In the genomic region with DNA sequence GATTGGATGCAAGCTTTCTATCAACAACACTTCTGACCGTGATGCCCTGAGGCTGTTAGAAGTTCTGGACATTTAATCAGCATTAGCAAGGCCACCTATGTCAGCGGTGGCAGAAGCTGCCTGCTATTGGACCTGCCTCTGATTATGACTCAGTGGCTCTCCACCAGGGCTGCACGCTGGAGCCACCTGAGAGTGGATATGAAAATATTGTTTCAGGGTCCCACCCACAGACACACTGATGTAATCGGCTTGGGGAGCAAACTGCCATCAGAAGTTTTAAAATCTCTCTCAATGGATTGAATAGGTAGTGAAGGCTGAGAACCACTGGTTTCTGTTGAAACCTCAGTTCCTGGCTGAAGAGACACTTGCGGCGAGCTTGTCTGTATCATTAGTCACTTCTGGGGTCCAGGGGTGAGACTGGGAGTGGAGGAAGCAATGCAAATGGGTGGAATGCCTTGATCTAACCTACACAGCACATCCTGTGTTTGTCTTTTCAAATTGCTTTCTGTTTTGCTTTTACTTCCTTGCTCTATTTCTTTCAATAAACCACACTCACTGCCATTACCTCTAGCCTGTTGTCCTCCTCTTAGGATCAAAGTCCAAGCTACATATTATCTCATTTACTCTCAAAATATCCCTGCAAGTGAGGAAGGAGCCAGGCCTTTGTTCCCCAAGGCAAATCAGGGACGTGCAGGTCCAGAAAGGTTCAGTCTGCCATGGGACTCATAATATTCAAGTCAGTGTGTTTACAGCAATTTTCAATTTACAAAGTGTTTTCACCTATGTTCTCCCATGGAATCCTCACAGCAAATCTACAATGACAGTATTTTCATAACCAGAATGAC, we compare ENCODE assay signal across 9 cellular contexts. TPM values are rescaled to one million over a fixed set of nuclear protein-coding genes. Genes with fewer than 3 reads are reported as not detected.
DNase-seq lines count a peak whose midpoint lies in the region; ATAC-seq and TF ChIP-seq lines count a peak whose summit lies in the region.
"Had no signal": no experiment of that assay in that cellular context is flagged by ENCODE, and none has a peak within 500 bp of the region (broad histone marks: within the 10 kb centered on the region; RNA-seq: fewer than 3 reads in every experiment).

No MANE protein-coding gene starts in this region.

- TF ChIP-seq CTCF in stomach (IDR thresholded peaks at IDR 0.05), result no peak
- TF ChIP-seq CTCF in thyroid gland (IDR thresholded peaks at IDR 0.05), result no peak

- TF ChIP-seq EP300 in stomach (IDR thresholded peaks at IDR 0.05), result no peak

- H3K27me3 ChIP-seq in stomach, result peaks cover 0 to 30% (median 25%) of the 10 kb centered on the region in 3 donors
- peaks cover 11% of the 10 kb centered on the region; the same call in 1 of the 2 replicates for H3K27me3 ChIP-seq in MG63
- H3K27me3 ChIP-seq in thyroid gland, result no peaks in the 10 kb centered on the region

- peak; percentile 96 for ATAC-seq in GM19452 (IDR thresholded peaks at IDR 0.05; ENCODE audit: unreplicated experiment)
- ATAC-seq in HG03442 (IDR thresholded peaks at IDR 0.05; ENCODE audit: unreplicated experiment), result peak; percentile 97

- intact Hi-C loops in stomach (cut with DNase I; ENCODE audit: low total_unique reads) (no loop called here), thyroid gland (cut with DNase I) (no loop called here)

- H3K9me3 ChIP-seq in stomach (no peaks in the 10 kb centered on the region), MG63 (no peaks in the 10 kb centered on the region), thyroid gland (no peaks in the 10 kb centered on the region)

- H3K4me3 ChIP-seq in stomach (no peak overlapping the region), MG63 (no peak overlapping the region), thyroid gland (replicated peaks in 1 of 3) (no peak overlapping the region)
- H3K4me3 ChIP-seq: SK-N-MC had no signal

- no peaks in the 10 kb centered on the region for H3K36me3 ChIP-seq in stomach
- no peaks in the 10 kb centered on the region for H3K36me3 ChIP-seq in MG63
- H3K36me3 ChIP-seq in thyroid gland, result no peaks in the 10 kb centered on the region

- H3K27ac ChIP-seq in stomach (peak overlapping the region in 4 of 5 donors; percentile 23 to 76 (median 30)), thyroid gland (no peak overlapping the region)
- H3K27ac ChIP-seq: SK-N-MC had no signal

- WGBS in stomach, 5 donors, result 42 to 54% (median 47%) methylated on average over 7 of the region's 7 CpGs
- WGBS in thyroid gland, 2 donors, result 80 to 82% methylated on average over 7 of the region's 7 CpGs

- DNase-seq in activated CD8-positive, alpha-beta memory T cell treated with anti-CD3 and anti-CD28 coated beads, Interleukin-2, amount 50 U/mL, for 4 hours, result peak; percentile 51
- DNase-seq in kidney glomerular epithelial cell (lab: John Stamatoyannopoulos, UW), result peak; percentile 58
- peak; percentile 30 for DNase-seq in stomach
- DNase-seq in MG63, result no peak
- DNase-seq in thyroid gland, result no peak
- DNase-seq in NCI-H1436 (lab: John Stamatoyannopoulos, UW), result no peak

- H3K4me1 ChIP-seq in stomach, result peaks cover 17 to 26% (median 22%) of the 10 kb centered on the region in 4 donors
- H3K4me1 ChIP-seq in thyroid gland, result peaks cover 8% of the 10 kb centered on the region in 2 donors

- TF ChIP-seq POLR2A in stomach (IDR thresholded peaks at IDR 0.05) (no peak), thyroid gland (IDR thresholded peaks at IDR 0.05) (no peak)

RNA-seq across cellular contexts. Expression of a gene that starts 4.2 kb away (rescaled TPM):
- total RNA-seq in stomach (10 to 100 TPM in 1 of 5 donors, 1 to 10 TPM in 3, not detected in 1; 2.0 to 30.4 (median 9.2) TPM), thyroid gland (10 to 100 TPM; 10.5 to 15.5 (median 11.7) TPM)
- polyA plus RNA-seq in stomach, result 1 to 10 TPM in 1 of 3 donors, under 1 TPM in 2; 0.19 to 1.1 (median 0.43) TPM
- total RNA-seq in MG63 (2014; rRNA removed; shearing (Covaris generic); ENCODE audit: low replicate concordance), result not detected in 2 replicates

Comparison
In these comparisons a context has a peak if more than half of its experiments do, and no peak if none do; other contexts are left out.
1. DNase-seq: peak in activated CD8-positive, alpha-beta memory T cell treated with anti-CD3 and anti-CD28 coated beads, Interleukin-2, amount 50 U/mL, for 4 hours (single experiment), kidney glomerular epithelial cell (single experiment) and stomach (single experiment); none in MG63 (single experiment), thyroid gland (0 of 2) and NCI-H1436 (single experiment).
2. H3K27ac ChIP-seq: peak in stomach (4 of 5); none in thyroid gland (0 of 3).